ENCODE assay signal across 17 cellular contexts in genomic region chr2:127065932-127066318, GRCh38. TPM values are rescaled to one million over a fixed set of nuclear protein-coding genes. Genes with fewer than 3 reads are reported as not detected.
DNase-seq lines count a peak whose midpoint lies in the region; ATAC-seq and TF ChIP-seq lines count a peak whose summit lies in the region.
"Had no signal": no experiment of that assay in that cellular context is flagged by ENCODE, and none has a peak within 500 bp of the region (broad histone marks: within the 10 kb centered on the region; RNA-seq: fewer than 3 reads in every experiment).

No MANE protein-coding gene starts in this region.

- H3K36me3 ChIP-seq in adrenal gland (replicated peaks in 1 of 2) (peaks cover 0 to 37% of the 10 kb centered on the region in 2 donors), mesenchymal stem cell (ENCODE audit: control insufficient read depth in 1 of 2, insufficient read depth in 2 of 2, low read depth in 1 of 2, low read length in 2 of 2) (peaks cover 52 to 75% of the 10 kb centered on the region in 2 experiments), tibial artery (peaks cover 0 to 35% (median 6%) of the 10 kb centered on the region in 3 donors)

- H4K91ac ChIP-seq in mesenchymal stem cell (ENCODE audit: low read length): peak overlapping the region; percentile 98

- H3K9me3 ChIP-seq in adrenal gland (replicated peaks in 1 of 3): no peaks in the 10 kb centered on the region
- H3K9me3 ChIP-seq in mesenchymal stem cell (ENCODE audit: control insufficient read depth, low read length): no peaks in the 10 kb centered on the region
- H3K9me3 ChIP-seq in tibial artery: no peaks in the 10 kb centered on the region

- H2AFZ ChIP-seq in mesenchymal stem cell (ENCODE audit: low read depth, low read length): no peak overlapping the region

- H3K4me1 ChIP-seq in adrenal gland (replicated peaks in 1 of 2): peaks cover 30 to 42% of the 10 kb centered on the region in 2 donors
- peaks cover 63% of the 10 kb centered on the region for H3K4me1 ChIP-seq in mesenchymal stem cell (ENCODE audit: control insufficient read depth, insufficient read depth, low read depth, low read length)
- H3K4me1 ChIP-seq in tibial artery: peaks cover 5 to 28% (median 15%) of the 10 kb centered on the region in 4 donors

- ATAC-seq in esophagus mucosa: no peak

- H2BK12ac ChIP-seq in mesenchymal stem cell (ENCODE audit: low read length in 2 of 2): peak overlapping the region; percentile 98

- peak overlapping the region; percentile 92 for H2BK15ac ChIP-seq in mesenchymal stem cell (ENCODE audit: low read depth, poor library complexity, severe bottlenecking)

- DNase-seq in DMS53 (lab: John Stamatoyannopoulos, UW): peak; percentile 45
- no peak for DNase-seq in DMS53 treated with DMSO at 0.1 percent for 48 hours (lab: John Stamatoyannopoulos, UW; ENCODE audit: unreplicated experiment)
- no peak for DNase-seq in adrenal gland
- no peak for DNase-seq in mesenchymal stem cell
- DNase-seq in tibial artery: no peak
- no peak for DNase-seq in posterior vena cava (ENCODE audit: low spot score)
- DNase-seq in NCI-H1048 (lab: John Stamatoyannopoulos, UW): no peak
- DNase-seq: 8988T; activated gamma-delta T cell treated with Interleukin-2 at 50 U/mL for 16 hours; HCEC 1CT; kidney; NCI-H2029 treated with DMSO at 0.1 percent for 48 hours; SHP77; stimulated activated CD4-positive, alpha-beta T cell treated with anti-CD3 and anti-CD28 coated beads, Interleukin-2, amount 100 ng/mL, for 24 hours; stimulated activated CD8-positive, alpha-beta memory T cell treated with anti-CD3 and anti-CD28 coated beads, Interleukin-4, amount 100 ng/mL, for 48 hours; T-helper 9 cell had no signal

- H3K27me3 ChIP-seq in adrenal gland: no peaks in the 10 kb centered on the region
- H3K27me3 ChIP-seq in mesenchymal stem cell (ENCODE audit: control insufficient read depth in 1 of 2, insufficient read depth in 1 of 2, low read length in 2 of 2): no peaks in the 10 kb centered on the region
- H3K27me3 ChIP-seq in tibial artery: no peaks in the 10 kb centered on the region

- peak overlapping the region in 1 of 2 experiments; percentile 70 for H3K14ac ChIP-seq in mesenchymal stem cell (ENCODE audit: low read length in 2 of 2)

- peak overlapping the region in 3 of 5 donors; percentile 85 to 87 (median 85) for H3K27ac ChIP-seq in adrenal gland
- no peak overlapping the region for H3K27ac ChIP-seq in mesenchymal stem cell (ENCODE audit: low read length, poor library complexity, severe bottlenecking)
- peak overlapping the region; percentile 49 to 70 for H3K27ac ChIP-seq in tibial artery

- no peak overlapping the region for H2BK5ac ChIP-seq in mesenchymal stem cell (ENCODE audit: low read depth, low read length, poor library complexity, severe bottlenecking)

- WGBS in adrenal gland, 4 donors: 91 to 100% (median 94%) methylated on average over 3 to 5 of the region's 5 CpGs
- whole genome bisulfite sequencing in mesenchymal stem cell: 90% methylated on average over 5 of the region's 5 CpGs

- H3K4me2 ChIP-seq in mesenchymal stem cell (ENCODE audit: low read length, poor library complexity, severe bottlenecking): no peak overlapping the region

- H3K23ac ChIP-seq in mesenchymal stem cell (ENCODE audit: low read length in 2 of 2): no peak overlapping the region

- intact Hi-C loops in adrenal gland (cut with DNase I): loop anchor here (5.0 to 10.0 kb wide), 3 partner anchors 36 to 229 kb away; partner anchors contain the start of genes BIN1 (in 1 of the 2) and ERCC3 (in 1 of the 2)
- intact Hi-C loops in tibial artery (cut with DNase I; ENCODE audit: low total_unique reads): no loop called here
- intact Hi-C loops in posterior vena cava (cut with DNase I): loop anchor here in 1 of 2 donors (5.0 to 10.0 kb wide), 3 partner anchors 86 to 411 kb away; partner anchors contain the start of genes ERCC3 and GYPC

- no peak for TF ChIP-seq POLR2A in adrenal gland (IDR thresholded peaks at IDR 0.05)

- peak overlapping the region; percentile 95 for H4K8ac ChIP-seq in mesenchymal stem cell (ENCODE audit: low read length)

- peak overlapping the region; percentile 88 to 92 for H3K18ac ChIP-seq in mesenchymal stem cell (ENCODE audit: low read depth in 1 of 2, low read length in 2 of 2)

- no peak overlapping the region for H3K4me3 ChIP-seq in adrenal gland
- no peak overlapping the region for H3K4me3 ChIP-seq in mesenchymal stem cell (ENCODE audit: insufficient read depth in 1 of 2, low read depth in 1 of 2, low read length in 2 of 2)
- no peak overlapping the region for H3K4me3 ChIP-seq in tibial artery

- peak overlapping the region; percentile 87 to 93 for H3K4ac ChIP-seq in mesenchymal stem cell (ENCODE audit: low read depth in 1 of 2, low read length in 2 of 2)

- H2AK5ac ChIP-seq in mesenchymal stem cell (ENCODE audit: low read length, severe bottlenecking): peak overlapping the region; percentile 82

- TF ChIP-seq CTCF in adrenal gland (IDR thresholded peaks at IDR 0.05) (no peak), tibial artery (IDR thresholded peaks at IDR 0.05) (no peak)

- H2BK120ac ChIP-seq in mesenchymal stem cell (ENCODE audit: low read depth, low read length): peak overlapping the region; percentile 69

- H3K9ac ChIP-seq in mesenchymal stem cell (ENCODE audit: low read length): peak overlapping the region; percentile 78

- H3K79me1 ChIP-seq in mesenchymal stem cell (replicated peaks; ENCODE audit: low read length, poor library complexity, severe bottlenecking): peaks cover 43% of the 10 kb centered on the region

RNA-seq across cellular contexts. Expression of gene BIN1, which starts 41.0 kb away (rescaled TPM):
- total RNA-seq in adrenal gland (100 to 1,000 TPM in 7 of 8 donors, 10 to 100 TPM in 1; 84.0 to 207 (median 134) TPM), posterior vena cava (10 to 100 TPM; 49.2 to 84.8 TPM), esophagus mucosa (4.5 TPM)
- 100 to 1,000 TPM in 1 of 3 donors, 10 to 100 TPM in 2; 80.3 to 113 (median 97.5) TPM for polyA plus RNA-seq in adrenal gland
- 61.3 TPM for polyA plus RNA-seq in mesenchymal stem cell (2013, experiment 1 of 2)
- polyA plus RNA-seq in mesenchymal stem cell (2013, experiment 2 of 2): 58.6 TPM
